17 cellular contexts compared by ENCODE assay signal in the genomic region with DNA sequence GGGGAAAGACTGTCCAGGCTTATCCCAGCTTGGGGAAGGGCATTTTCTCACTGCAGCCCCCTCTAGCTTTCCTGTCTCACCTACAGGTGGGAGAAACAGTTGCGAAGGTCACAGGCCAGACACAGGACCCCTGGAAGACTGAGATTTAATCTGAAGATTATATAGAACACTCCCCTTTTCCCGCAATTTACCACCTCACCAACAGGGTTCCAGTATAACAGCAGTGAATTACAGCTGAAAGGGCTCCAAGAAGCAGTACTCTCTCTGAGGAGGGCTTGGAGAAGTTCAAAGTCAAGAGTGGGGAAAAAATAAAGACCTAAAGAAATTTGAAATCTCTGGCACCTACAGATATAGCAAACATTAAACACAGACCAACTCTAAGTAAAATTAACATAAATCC.
DNase-seq lines count a peak whose midpoint lies in the region; ATAC-seq and TF ChIP-seq lines count a peak whose summit lies in the region.
"Had no signal": no experiment of that assay in that cellular context is flagged by ENCODE, and none has a peak within 500 bp of the region (broad histone marks: within the 10 kb centered on the region; RNA-seq: fewer than 3 reads in every experiment).

No MANE protein-coding gene starts in this region.

- H3K79me2 ChIP-seq in GM23338 (replicated peaks; ENCODE audit: insufficient read depth): no peaks in the 10 kb centered on the region

- POLR2A ChIA-PET in WTC11 (lab: Charles Lee): no interaction called here

- H2AFZ ChIP-seq in GM23338: no peak overlapping the region

- H3K36me3 Mint-ChIP-seq in GM23338 (ENCODE audit: low read depth) (no peaks in the 10 kb centered on the region), WTC11 (no peaks in the 10 kb centered on the region)
- no peaks in the 10 kb centered on the region for H3K36me3 Mint-ChIP-seq in activated naive CD4-positive, alpha-beta T cell treated with anti-CD3 and anti-CD28 coated beads for 36 hours (ENCODE audit: low read depth)

- no peaks in the 10 kb centered on the region for H3K9me2 ChIP-seq in GM23338 (ENCODE audit: insufficient read depth)

- H3K4me1 ChIP-seq in BE2C (no peaks in the 10 kb centered on the region), GM23338 (ENCODE audit: insufficient read depth) (no peaks in the 10 kb centered on the region)
- H3K4me1 ChIP-seq: HAP-1 had no signal

- intact Hi-C loops in activated naive CD4-positive, alpha-beta T cell treated with anti-CD3 and anti-CD28 coated beads for 36 hours (cut with micrococcal nuclease): no loop called here

- in situ Hi-C loops in GM13976 (cut with MboI; ENCODE audit: low sequenced_read_pairs, unreplicated experiment): no loop called here

- no peaks in the 10 kb centered on the region; the same call in 1 of the 2 replicates for H3K27me3 ChIP-seq in BE2C
- H3K27me3 ChIP-seq in GM23338 (ENCODE audit: insufficient read depth): no peaks in the 10 kb centered on the region

- no peaks in the 10 kb centered on the region for H3K36me3 ChIP-seq in BE2C
- no peaks in the 10 kb centered on the region for H3K36me3 ChIP-seq in GM23338 (ENCODE audit: insufficient read depth)
- H3K36me3 ChIP-seq: HAP-1 had no signal

- no peak for DNase-seq in BE2C
- DNase-seq in GM23338 (ENCODE audit: low spot score): peak; percentile 50
- DNase-seq in WTC11 (ENCODE audit: low spot score): no peak
- DNase-seq in retinal pigment epithelial cell (ENCODE audit: low read depth): no peak
- DNase-seq in GM13976 (ENCODE audit: low spot score): no peak
- no peak for DNase-seq in activated naive CD4-positive, alpha-beta T cell treated with anti-CD3 and anti-CD28 coated beads for 36 hours
- DNase-seq: Caco-2; CD4-positive, alpha-beta T cell; DMS153; DMS79; GDM1; IMR-90 had no signal

- CTCF ChIA-PET in WTC11 (lab: Charles Lee): interaction anchor here (0.6 to 1.5 kb wide), 10 partner anchors 11 to 756 kb away, joined by 3 to 8 read pairs (median 4); no protein-coding TSS in a partner anchor
- CTCF ChIA-PET in activated naive CD4-positive, alpha-beta T cell treated with anti-CD3 and anti-CD28 coated beads for 36 hours (lab: Charles Lee): no interaction called here

- H3K27ac Mint-ChIP-seq in GM23338: no peak overlapping the region
- H3K27ac Mint-ChIP-seq in WTC11: no peak overlapping the region
- no peak overlapping the region for H3K27ac Mint-ChIP-seq in activated naive CD4-positive, alpha-beta T cell treated with anti-CD3 and anti-CD28 coated beads for 36 hours
- H3K27ac Mint-ChIP-seq: B cell; CD4-positive, alpha-beta T cell had no signal

- H3K4me3 Mint-ChIP-seq in GM23338 (no peak overlapping the region), WTC11 (no peak overlapping the region)
- no peak overlapping the region for H3K4me3 Mint-ChIP-seq in activated naive CD4-positive, alpha-beta T cell treated with anti-CD3 and anti-CD28 coated beads for 36 hours
- H3K4me3 Mint-ChIP-seq: B cell; CD4-positive, alpha-beta T cell had no signal

- peaks cover 2% of the 10 kb centered on the region for H3K27me3 Mint-ChIP-seq in GM23338 (ENCODE audit: insufficient read depth, low read depth, poor library complexity)
- H3K27me3 Mint-ChIP-seq in WTC11 (ENCODE audit: low read depth): peaks cover 3% of the 10 kb centered on the region
- H3K27me3 Mint-ChIP-seq in activated naive CD4-positive, alpha-beta T cell treated with anti-CD3 and anti-CD28 coated beads for 36 hours (ENCODE audit: low read depth): peaks cover 34% of the 10 kb centered on the region

- H3K4me3 ChIP-seq in BE2C (ENCODE audit: low read depth, low read length): no peak overlapping the region
- no peak overlapping the region for H3K4me3 ChIP-seq in GM23338
- no peak overlapping the region for H3K4me3 ChIP-seq in retinal pigment epithelial cell (ENCODE audit: low read length)
- H3K4me3 ChIP-seq: HAP-1, K562 had no signal

- no peaks in the 10 kb centered on the region for H3K9me3 ChIP-seq in BE2C
- H3K9me3 ChIP-seq: HAP-1 had no signal

- 0 out of 2 replicates have a peak, but pooled peaks have one; percentile 20 for TF ChIP-seq CTCF in BE2C (IDR thresholded peaks at IDR 0.05; ENCODE audit: low read depth, low read length)
- TF ChIP-seq CTCF in GM23338 (conservative IDR thresholded peaks at IDR 0.05; ENCODE audit: low read depth in 2 of 2): no peak; a peak in 1 of 4 replicates
- no peak for TF ChIP-seq CTCF in WTC11 (IDR thresholded peaks at IDR 0.05)
- TF ChIP-seq CTCF in retinal pigment epithelial cell (conservative IDR thresholded peaks at IDR 0.05; ENCODE audit: low read depth, low read length): peak; percentile 1
- TF ChIP-seq CTCF in GM13976 (IDR thresholded peaks at IDR 0.05; ENCODE audit: borderline replicate concordance, control extremely low read depth, extremely low read depth, insufficient read depth, missing control alignments): no peak

- H3K4me1 Mint-ChIP-seq in GM23338: no peaks in the 10 kb centered on the region
- no peaks in the 10 kb centered on the region for H3K4me1 Mint-ChIP-seq in WTC11
- H3K4me1 Mint-ChIP-seq in activated naive CD4-positive, alpha-beta T cell treated with anti-CD3 and anti-CD28 coated beads for 36 hours (ENCODE audit: low read depth): no peaks in the 10 kb centered on the region

- no peaks in the 10 kb centered on the region for H3K9me3 Mint-ChIP-seq in GM23338
- peaks cover 18% of the 10 kb centered on the region for H3K9me3 Mint-ChIP-seq in WTC11
- H3K9me3 Mint-ChIP-seq in activated naive CD4-positive, alpha-beta T cell treated with anti-CD3 and anti-CD28 coated beads for 36 hours: peaks cover 4% of the 10 kb centered on the region

- no peak overlapping the region for H3K27ac ChIP-seq in GM23338 (ENCODE audit: low read depth)
- H3K27ac ChIP-seq: C4-2B, HL-60 had no signal

- ATAC-seq in GM23338 (peak; percentile 54), WTC11 (peak; percentile 62)
- ATAC-seq: K562 had no signal

- no peak overlapping the region for H3K4me2 ChIP-seq in GM23338

- H4K20me1 ChIP-seq in GM23338 (replicated peaks; ENCODE audit: insufficient read depth): no peaks in the 10 kb centered on the region

- H3F3A ChIP-seq in GM23338 (replicated peaks; ENCODE audit: low read depth): no peaks in the 10 kb centered on the region

TF ChIP-seq in GM23338, 12 proteins besides CTCF, POLR2A, EP300 and RAD21 (continues in another document):
- TF ChIP-seq POLR2AphosphoS5 (IDR thresholded peaks at IDR 0.05; ENCODE audit: low read depth) (no peak), STAT1 (IDR thresholded peaks at IDR 0.05; ENCODE audit: unreplicated experiment) (no peak), JUNB (IDR thresholded peaks at IDR 0.05; ENCODE audit: unreplicated experiment) (no peak), CREB1 (CRISPR knock-in tag; IDR thresholded peaks at IDR 0.05; ENCODE audit: low read depth) (no peak), ZNF114 (CRISPR knock-in tag; IDR thresholded peaks at IDR 0.05) (no peak), NANOG (IDR thresholded peaks at IDR 0.05; ENCODE audit: borderline replicate concordance) (no peak), ZNF331 (CRISPR knock-in tag; IDR thresholded peaks at IDR 0.05; ENCODE audit: low read depth) (no peak), EZH2phosphoT487 (IDR thresholded peaks at IDR 0.05; ENCODE audit: unreplicated experiment) (no peak), EZH2 (IDR thresholded peaks at IDR 0.05; ENCODE audit: low read depth, unreplicated experiment) (no peak)

TF ChIP-seq in WTC11, 78 proteins besides CTCF, POLR2A, EP300 and RAD21 (continues in another document):
- TF ChIP-seq ZNF671 (CRISPR knock-in tag; IDR thresholded peaks at IDR 0.05) (no peak), ATF6 (CRISPR knock-in tag; IDR thresholded peaks at IDR 0.05) (no peak), EMX1 (CRISPR knock-in tag; IDR thresholded peaks at IDR 0.05) (no peak), CREM (CRISPR knock-in tag; IDR thresholded peaks at IDR 0.05) (no peak), NFYB (CRISPR knock-in tag; conservative IDR thresholded peaks at IDR 0.05; ENCODE audit: low read depth) (no peak), HMGXB4 (CRISPR knock-in tag; IDR thresholded peaks at IDR 0.05) (no peak), SOX15 (CRISPR knock-in tag; IDR thresholded peaks at IDR 0.05) (no peak), CREB1 (CRISPR knock-in tag; IDR thresholded peaks at IDR 0.05) (no peak), OVOL2 (CRISPR knock-in tag; IDR thresholded peaks at IDR 0.05; ENCODE audit: borderline replicate concordance) (no peak), PRRX2 (CRISPR knock-in tag; IDR thresholded peaks at IDR 0.05) (no peak), ESRRA (CRISPR knock-in tag; IDR thresholded peaks at IDR 0.05; ENCODE audit: borderline replicate concordance) (no peak)

Comparison
In these comparisons a context has a peak if more than half of its experiments do, and no peak if none do; other contexts are left out.
1. CTCF ChIP-seq: peak in BE2C (single experiment) and retinal pigment epithelial cell (single experiment); none in GM23338 (0 of 2), WTC11 (single experiment) and GM13976 (single experiment).